Comparison of ENCODE assay signal across 18 cellular contexts in genomic region chr5:87398981-87399616, GRCh38. TPM values are rescaled to one million over a fixed set of nuclear protein-coding genes. Genes with fewer than 3 reads are reported as not detected.
DNase-seq lines count a peak whose midpoint lies in the region; ATAC-seq, FAIRE-seq and TF ChIP-seq lines count a peak whose summit lies in the region.
"Had no signal": no experiment of that assay in that cellular context is flagged by ENCODE, and none has a peak within 500 bp of the region (broad histone marks: within the 10 kb centered on the region; RNA-seq: fewer than 3 reads in every experiment).

No MANE protein-coding gene starts in this region.

- FAIRE-seq in A549 (lab: Jason Lieb, UNC) (no peak), GM12878 (lab: Jason Lieb, UNC) (no peak)

- no peaks in the 10 kb centered on the region for H3K27me3 Mint-ChIP-seq in CD8-positive, alpha-beta memory T cell
- no peaks in the 10 kb centered on the region for H3K27me3 Mint-ChIP-seq in naive B cell
- H3K27me3 Mint-ChIP-seq: activated naive CD8-positive, alpha-beta T cell treated with anti-CD3 and anti-CD28 coated beads, Interleukin-2, amount 10 ng/mL, durations not matched to agents 7 days and 5 days had no signal

- H3K4me2 ChIP-seq in A549 (no peak overlapping the region), GM12878 (ENCODE audit: control insufficient read depth, insufficient read depth) (no peak overlapping the region)
- H3K4me2 ChIP-seq: GM23338 had no signal

- H3K36me3 Mint-ChIP-seq in CD8-positive, alpha-beta memory T cell: peaks cover 3 to 92% (median 7%) of the 10 kb centered on the region in 3 donors
- peaks cover 8 to 11% of the 10 kb centered on the region in 2 donors for H3K36me3 Mint-ChIP-seq in naive B cell

- H3K4me1 ChIP-seq in A549 (peaks cover 17% of the 10 kb centered on the region), GM12878 (ENCODE audit: control insufficient read depth, insufficient read depth, low read length) (no peaks in the 10 kb centered on the region)
- H3K4me1 ChIP-seq in CD8-positive, alpha-beta memory T cell (ENCODE audit: insufficient read depth, low read length): peaks cover 9% of the 10 kb centered on the region

- H4K20me1 ChIP-seq in GM12878 (ENCODE audit: control insufficient read depth, insufficient read depth): no peaks in the 10 kb centered on the region

- H3K4me3 ChIP-seq in A549 (no peak overlapping the region), GM12878 (no peak overlapping the region)
- no peak overlapping the region for H3K4me3 ChIP-seq in CD8-positive, alpha-beta memory T cell (ENCODE audit: low read length)
- H3K4me3 ChIP-seq: cardiac muscle cell, GM23338, left lung had no signal

- no peak for TF ChIP-seq RAD21 in A549 (conservative IDR thresholded peaks at IDR 0.05 in 1 of 2, IDR thresholded peaks at IDR 0.05 in 1 of 2)
- no peak for TF ChIP-seq RAD21 in GM12878 (IDR thresholded peaks at IDR 0.05; ENCODE audit: insufficient read depth, low read depth, low read length)

- SMC1A ChIA-PET in GM12878 (lab: Charles Lee; ENCODE audit: uncharacterized antibody, unreplicated experiment): interaction anchor here (0.7 to 5.1 kb wide), 21 partner anchors 8 to 519 kb away, joined by 3 to 94 read pairs (median 5); no protein-coding TSS in a partner anchor

- TF ChIP-seq CTCF in A549 (IDR thresholded peaks at IDR 0.05): no peak
- no peak for TF ChIP-seq CTCF in GM12878 (IDR thresholded peaks at IDR 0.05 in 2 of 3, conservative IDR thresholded peaks at IDR 0.05 in 1 of 3; ENCODE audit: control insufficient read depth in 2 of 3, extremely low read depth in 1 of 3, insufficient read depth in 1 of 3, low read depth in 3 of 3, low read length in 3 of 3)

- POLR2A ChIA-PET in A549 (lab: Yijun Ruan, JAX): no interaction called here
- POLR2A ChIA-PET in CD8-positive, alpha-beta memory T cell (lab: Charles Lee): no interaction called here
- POLR2A ChIA-PET in GM12878 (lab: Charles Lee): interaction anchor here (0.6 to 1.4 kb wide), 3 partner anchors 19 to 395 kb away, joined by 3 to 4 read pairs (median 4); no protein-coding TSS in a partner anchor

- peak overlapping the region in 6 of 8 donors; percentile 5 to 58 (median 45) for H3K27ac Mint-ChIP-seq in CD8-positive, alpha-beta memory T cell
- peak overlapping the region in 5 of 6 donors; percentile 12 to 79 (median 24) for H3K27ac Mint-ChIP-seq in naive B cell
- H3K27ac Mint-ChIP-seq: activated naive CD8-positive, alpha-beta T cell treated with anti-CD3 and anti-CD28 coated beads, Interleukin-2, amount 10 ng/mL, durations not matched to agents 7 days and 5 days; endodermal cell; GM23338 had no signal

- 95% methylated on average over 5 of the region's 5 CpGs for WGBS in A549 (ENCODE audit: missing lambda C conversion rate)
- WGBS in GM12878 (ENCODE audit: insufficient coverage, insufficient replicate concordance, low lambda C conversion rate, missing lambda C conversion rate): over 99% methylated on average over 5 of the region's 5 CpGs

- H3K4me3 Mint-ChIP-seq in CD8-positive, alpha-beta memory T cell: peak overlapping the region in 1 of 7 donors; percentile 76
- peak overlapping the region in 1 of 8 donors; percentile 9 for H3K4me3 Mint-ChIP-seq in naive B cell
- H3K4me3 Mint-ChIP-seq: activated naive CD8-positive, alpha-beta T cell treated with anti-CD3 and anti-CD28 coated beads, Interleukin-2, amount 10 ng/mL, durations not matched to agents 7 days and 5 days; endodermal cell; GM23338 had no signal

- no peaks in the 10 kb centered on the region for H3K27me3 ChIP-seq in CD8-positive, alpha-beta memory T cell (ENCODE audit: insufficient read depth, low read length, poor library complexity, severe bottlenecking)
- H3K27me3 ChIP-seq in GM12878 (replicated peaks in 1 of 2; ENCODE audit: control insufficient read depth in 2 of 2, insufficient read depth in 2 of 2, low read length in 1 of 2): no peaks in the 10 kb centered on the region
- H3K27me3 ChIP-seq: cardiac muscle cell, left lung had no signal

- RAD21 ChIA-PET in GM12878 (lab: Charles Lee; ENCODE audit: unreplicated experiment): interaction anchor here (1.0 to 4.3 kb wide), 13 partner anchors 13 to 1292 kb away, joined by 3 to 70 read pairs (median 5); partner anchors contain the start of gene CCNH

- H3K79me2 ChIP-seq in GM12878 (ENCODE audit: control insufficient read depth, insufficient read depth, low read length): no peaks in the 10 kb centered on the region; the same call in 1 of the 2 replicates

- BruUV-seq in GM12878 (replicated peaks; lab: Mats Ljungman, UMichigan): no TSS peak

- intact Hi-C loops in GM12878 (cut with micrococcal nuclease; ENCODE audit: unreplicated experiment): no loop called here

- H3K9ac ChIP-seq in GM12878 (ENCODE audit: control insufficient read depth, insufficient read depth, low read length): no peak overlapping the region

- H3K27ac ChIP-seq in A549 (no peak overlapping the region), GM12878 (ENCODE audit: control insufficient read depth, insufficient read depth) (no peak overlapping the region)
- H3K27ac ChIP-seq in CD8-positive, alpha-beta memory T cell (ENCODE audit: low read depth, low read length): no peak overlapping the region

- no peak for DNase-seq in A549 (ENCODE audit: low read depth in 1 of 2, low spot score in 1 of 2)
- DNase-seq in CD8-positive, alpha-beta memory T cell: no peak
- no peak for DNase-seq in GM12878 (ENCODE audit: low read depth, low spot score)
- DNase-seq in naive B cell: no peak
- no peak for DNase-seq in dedifferentiated amniotic fluid mesenchymal stem cell (ENCODE audit: extremely low spot score)
- no peak for DNase-seq in dermis blood vessel endothelial cell
- no peak for DNase-seq in activated effector memory CD4-positive, alpha-beta T cell treated with Interleukin-2 at 50 U/mL for 16 hours
- DNase-seq: activated naive CD8-positive, alpha-beta T cell treated with anti-CD3 and anti-CD28 coated beads, Interleukin-2, amount 10 ng/mL, durations not matched to agents 7 days and 5 days; DMS 273 treated with DMSO at 0.1 percent for 48 hours; endodermal cell; left lung; NCI-H146; stimulated activated CD4-positive, alpha-beta T cell treated with anti-CD3 and anti-CD28 coated beads, Interleukin-15, amount 100 ng/mL, for 24 hours had no signal

- ATAC-seq in A549 (no peak), GM12878 (no peak), naive B cell (ENCODE audit: low read depth in 2 of 2) (no peak), HG03457 (IDR thresholded peaks at IDR 0.05; ENCODE audit: unreplicated experiment) (no peak)
- ATAC-seq: activated CD4-positive, CD25-positive, alpha-beta regulatory T cell treated with anti-CD3 and anti-CD28 coated beads, Interleukin-2, amount 50 U/mL, for 24 hours; GM23338; Right ventricle myocardium inferior had no signal

- H3K9me3 ChIP-seq in A549: no peaks in the 10 kb centered on the region
- H3K9me3 ChIP-seq in CD8-positive, alpha-beta memory T cell (ENCODE audit: low read length): no peaks in the 10 kb centered on the region
- no peaks in the 10 kb centered on the region; the same call in 2 of the 3 replicates for H3K9me3 ChIP-seq in GM12878 (replicated peaks; ENCODE audit: control insufficient read depth, insufficient read depth, low read length)
- H3K9me3 ChIP-seq: left lung had no signal

- H3K9me3 Mint-ChIP-seq in CD8-positive, alpha-beta memory T cell: no peaks in the 10 kb centered on the region
- H3K9me3 Mint-ChIP-seq in naive B cell: no peaks in the 10 kb centered on the region
- H3K9me3 Mint-ChIP-seq: activated naive CD8-positive, alpha-beta T cell treated with anti-CD3 and anti-CD28 coated beads, Interleukin-2, amount 10 ng/mL, durations not matched to agents 7 days and 5 days had no signal

- no peak for TF ChIP-seq POLR2A in A549 (IDR thresholded peaks at IDR 0.05; ENCODE audit: low read length)
- no peak for TF ChIP-seq POLR2A in GM12878 (IDR thresholded peaks at IDR 0.05; ENCODE audit: low read depth, low read length)

- H2AFZ ChIP-seq in GM12878 (ENCODE audit: control insufficient read depth, low read depth, low read length): no peak overlapping the region
- H2AFZ ChIP-seq: GM23338 had no signal

- CTCF ChIA-PET in A549 (lab: Yijun Ruan, JAX) (interaction anchor here (0.6 to 2.9 kb wide), 8 partner anchors 11 to 329 kb away, joined by 3 to 18 read pairs (median 8); partner anchors contain the start of gene CCNH), GM12878 (lab: Yijun Ruan, JAX) (interaction anchor here (1.0 to 5.9 kb wide), 30 partner anchors 8 to 833 kb away, joined by 3 to 121 read pairs (median 6); partner anchors contain the start of gene CCNH)
- CTCF ChIA-PET in CD8-positive, alpha-beta memory T cell (lab: Charles Lee): interaction anchor here (0.8 to 2.6 kb wide), 6 partner anchors 10 to 429 kb away, joined by 3 to 7 read pairs (median 4); no protein-coding TSS in a partner anchor

- in situ Hi-C loops in GM12878 (cut with MboI): no loop called here

- H3K4me1 Mint-ChIP-seq in CD8-positive, alpha-beta memory T cell: peaks cover 29 to 54% (median 41%) of the 10 kb centered on the region in 3 donors
- peaks cover 4 to 12% (median 11%) of the 10 kb centered on the region in 3 donors for H3K4me1 Mint-ChIP-seq in naive B cell
- H3K4me1 Mint-ChIP-seq: endodermal cell, GM23338 had no signal

- H3K36me3 ChIP-seq in CD8-positive, alpha-beta memory T cell (ENCODE audit: insufficient read depth, low read length): peaks cover 36% of the 10 kb centered on the region
- peaks cover 3 to 40% of the 10 kb centered on the region in 2 experiments for H3K36me3 ChIP-seq in GM12878 (ENCODE audit: control insufficient read depth in 2 of 2, insufficient read depth in 2 of 2, low read length in 1 of 2)

- TF ChIP-seq EP300 in A549 (IDR thresholded peaks at IDR 0.05) (no peak), GM12878 (IDR thresholded peaks at IDR 0.05; ENCODE audit: borderline replicate concordance in 1 of 2, control insufficient read depth in 1 of 2, low read depth in 2 of 2, low read length in 2 of 2) (no peak)

RNA-seq across cellular contexts. Expression of gene CCNH, which starts 13.6 kb away (rescaled TPM):
- polyA plus RNA-seq in A549 (2011; rRNA removed): 64.8 and 85.1 TPM in 2 replicates
- 34.1 and 35.4 TPM in 2 replicates for polyA plus RNA-seq in A549 (2012; cell fraction: cytosol; rRNA removed)
- 17.6 and 25.1 TPM in 2 replicates for polyA plus RNA-seq in A549 (2012; cell fraction: nucleus; rRNA removed)
- 72.9 to 79.7 TPM (median 74.1 TPM) in 3 replicates for polyA plus RNA-seq in A549 (2017; fragmentation: RNase III; extraction: RNeasy Plus Mini Kit Qiagen cat#74134 plus additional on column Dnase treatment)
- 69.6 and 87.6 TPM in 2 replicates for polyA minus RNA-seq in A549 (2011; rRNA and poly(A)+ RNA removed)
- 10 to 100 TPM; 51.4 to 57.5 TPM for total RNA-seq in CD8-positive, alpha-beta memory T cell
- polyA plus RNA-seq in CD8-positive, alpha-beta memory T cell: 62.2 TPM
- 238 and 249 TPM in 2 replicates for total RNA-seq in GM12878 (2013; cell fraction: nucleolus; rRNA removed)
- total RNA-seq in GM12878 (2014; rRNA removed): 77.2 and 88.9 TPM in 2 replicates
- total RNA-seq in GM12878 (2014; rRNA removed; fragmentation: Illumina TruSeq; extraction: Trizol): 92.5 and 94.5 TPM in 2 replicates
- total RNA-seq in GM12878 (2021): 43.9 and 46.8 TPM in 2 replicates
- 20.0 TPM for polyA plus RNA-seq in GM12878 (2011; ENCODE audit: low read depth)
- polyA plus RNA-seq in GM12878 (2011; rRNA removed): 73.8 and 103 TPM in 2 replicates
- 44.3 and 45.5 TPM in 2 replicates for polyA plus RNA-seq in GM12878 (2011; cell fraction: cytosol; rRNA removed)
- 64.4 and 64.6 TPM in 2 replicates for polyA plus RNA-seq in GM12878 (2011; cell fraction: nucleus; rRNA removed)
- polyA plus RNA-seq in GM12878 (2012): 36.2 and 37.1 TPM in 2 replicates
- polyA plus RNA-seq in GM12878 (2014; fragmentation: Illumina TruSeq; extraction: Trizol): 85.5 and 102 TPM in 2 replicates
- polyA plus RNA-seq in GM12878 (2014; fragmentation: Nextera tagmentation; extraction: Ambion mirVana): 100 to 1,000 TPM; 110 to 116 TPM
- 61.4 and 72.7 TPM in 2 replicates for polyA plus RNA-seq in GM12878 (2014; rRNA removed)
- polyA plus RNA-seq in GM12878 (2016; fragmentation: Nextera tagmentation; extraction: Ambion mirVana): 10 to 100 TPM; 76.5 to 88.3 TPM
- polyA minus RNA-seq in GM12878 (2011; rRNA and poly(A)+ RNA removed): 105 and 113 TPM in 2 replicates
- 16.3 and 31.5 TPM in 2 replicates for polyA minus RNA-seq in GM12878 (2011; cell fraction: cytosol; rRNA and poly(A)+ RNA removed)
- polyA minus RNA-seq in GM12878 (2011; cell fraction: nucleus; rRNA and poly(A)+ RNA removed): 155 and 236 TPM in 2 replicates
- polyA plus RNA-seq in naive B cell (ENCODE audit: low read depth in 6 of 6): 10 to 100 TPM; 46.4 to 71.3 (median 53.6) TPM
- 62.5 and 74.0 TPM in 2 replicates for total RNA-seq in dermis blood vessel endothelial cell
